ENCODE assay signal across 8 cellular contexts in genomic region chr12:26780656-26781055, GRCh38. TPM values are rescaled to one million over a fixed set of nuclear protein-coding genes. Genes with fewer than 3 reads are reported as not detected.
DNase-seq lines count a peak whose midpoint lies in the region; ATAC-seq, FAIRE-seq and TF ChIP-seq lines count a peak whose summit lies in the region.
"Not testable (repeated sequence)": the region's sequence is repeated elsewhere in the genome, so short reads cannot be mapped to it uniquely, and the experiment has no call there.

No MANE protein-coding gene starts in this region.

- not testable (repeated sequence) for H2AFZ ChIP-seq in GM23338; K562 (ENCODE audit: low read depth, low read length)

- in situ Hi-C loops in Panc1 (cut with HindIII; ENCODE audit: low pct_unique_long_range_greater_than_20kb, low sequenced_read_pairs); K562 (cut with MboI): not testable (repeated sequence)

- not testable (repeated sequence) for H3K4me3 ChIP-seq in GM23338; Panc1 (ENCODE audit: low read depth in 2 of 2, low read length in 2 of 2); K562; epithelial cell of proximal tubule (ENCODE audit: low read depth, low read length); upper lobe of left lung

- peaks cover 13% of the 10 kb centered on the region; the same call in 1 of the 2 replicates for H3K9me3 ChIP-seq in Panc1 (ENCODE audit: control insufficient read depth, insufficient read depth, low read depth, low read length)
- not testable (repeated sequence) for H3K9me3 ChIP-seq in K562 (replicated peaks; ENCODE audit: control insufficient read depth, insufficient read depth, low read depth, low read length)
- peaks cover 0 to 22% (median 15%) of the 10 kb centered on the region in 4 donors for H3K9me3 ChIP-seq in upper lobe of left lung

- not testable (repeated sequence) for H3K9ac ChIP-seq in K562 (ENCODE audit: insufficient read depth in 1 of 2, low read depth in 2 of 2, low read length in 2 of 2)

- not testable (repeated sequence) for H3K27me3 ChIP-seq in GM23338 (ENCODE audit: insufficient read depth); Panc1 (ENCODE audit: control insufficient read depth, insufficient read depth, low read length); K562 (ENCODE audit: control insufficient read depth in 2 of 2, insufficient read depth in 2 of 2, low read length in 2 of 2); upper lobe of left lung

- H3K36me3 ChIP-seq in GM23338 (ENCODE audit: insufficient read depth); Panc1 (ENCODE audit: control insufficient read depth, insufficient read depth, low read length); K562 (ENCODE audit: control insufficient read depth, insufficient read depth, low read length); upper lobe of left lung: not testable (repeated sequence)

- DNase-seq in GM23338 (ENCODE audit: low spot score) (peak; percentile 23), K562 (ENCODE audit: extremely low read depth in 1 of 4, low spot score in 3 of 4) (peak in 1 of 4 experiments; percentile 29), upper lobe of left lung (peak in 1 of 2 donors; percentile 36)
- DNase-seq in Panc1 (ENCODE audit: low read depth, low spot score); epithelial cell of proximal tubule (ENCODE audit: low read depth); memory B cell (ENCODE audit: low spot score in 2 of 2): not testable (repeated sequence)

- H3K27ac ChIP-seq in 22Rv1; GM23338 (ENCODE audit: low read depth); Panc1 (ENCODE audit: low read length); K562 (ENCODE audit: extremely low read depth, low read depth, low read length); upper lobe of left lung: not testable (repeated sequence)

- TF ChIP-seq RAD21 in K562 (CRISPR knock-in tag; conservative IDR thresholded peaks at IDR 0.05 in 1 of 2, IDR thresholded peaks at IDR 0.05 in 1 of 2), result peak in 1 of 2 experiments; percentile 76; a peak in 3 of 4 replicates

- H3K79me2 ChIP-seq in GM23338 (replicated peaks; ENCODE audit: insufficient read depth); K562 (ENCODE audit: control insufficient read depth, insufficient read depth, low read length): not testable (repeated sequence)

- H3K4me1 Mint-ChIP-seq in GM23338, memory B cell: not testable (repeated sequence)

- not testable (repeated sequence) for H3K4me1 ChIP-seq in GM23338 (ENCODE audit: insufficient read depth); Panc1 (ENCODE audit: control insufficient read depth, insufficient read depth, low read length); K562 (replicated peaks in 1 of 2; ENCODE audit: control insufficient read depth in 2 of 2, insufficient read depth in 2 of 2, low read length in 2 of 2)
- peaks cover 0 to 19% (median 3%) of the 10 kb centered on the region in 4 donors for H3K4me1 ChIP-seq in upper lobe of left lung

- CTCF ChIA-PET in Panc1 (lab: Charles Lee), result not testable (repeated sequence)
- CTCF ChIA-PET in K562 (lab: Yijun Ruan, JAX; ENCODE audit: low intra/inter-chr PET ratio), result interaction anchor here (1.1 kb wide), 1 partner anchor 374 kb away, joined by 3 read pairs; no protein-coding TSS in a partner anchor

- not testable (repeated sequence) for BruUV-seq in Panc1 (replicated peaks; lab: Mats Ljungman, UMichigan); K562 (replicated peaks; lab: Mats Ljungman, UMichigan)

- not testable (repeated sequence) for H3K27me3 Mint-ChIP-seq in GM23338 (ENCODE audit: insufficient read depth, low read depth, poor library complexity); memory B cell

- ATAC-seq in GM23338; Panc1; K562; memory B cell (ENCODE audit: low read depth); upper lobe of left lung (ENCODE audit: low FRiP score in 2 of 2): not testable (repeated sequence)

- H3K27ac Mint-ChIP-seq in GM23338, result not testable (repeated sequence)
- peak overlapping the region; percentile 40 for H3K27ac Mint-ChIP-seq in memory B cell

- TF ChIP-seq CTCF in 22Rv1 (IDR thresholded peaks at IDR 0.05), result peak; percentile 23; the same call in 1 of the 2 replicates
- peak; percentile 29 to 45; a peak in 3 of 4 replicates for TF ChIP-seq CTCF in GM23338 (conservative IDR thresholded peaks at IDR 0.05; ENCODE audit: low read depth in 2 of 2)
- TF ChIP-seq CTCF in LNCAP (IDR thresholded peaks at IDR 0.05), result peak; percentile 36; the same call in 1 of the 2 replicates
- peak; percentile 30 for TF ChIP-seq CTCF in Panc1 (IDR thresholded peaks at IDR 0.05)
- peak; percentile 29 to 36 (median 31); a peak in 3 of 6 replicates for TF ChIP-seq CTCF in K562 (IDR thresholded peaks at IDR 0.05 in 2 of 3, conservative IDR thresholded peaks at IDR 0.05 in 1 of 3; ENCODE audit: insufficient read depth in 2 of 3, low read depth in 1 of 3, low read length in 3 of 3)
- TF ChIP-seq CTCF in epithelial cell of proximal tubule (conservative IDR thresholded peaks at IDR 0.05; ENCODE audit: low read depth, low read length), result peak; percentile 19
- peak in 4 of 6 experiments; percentile 6 to 42 (median 28) for TF ChIP-seq CTCF in upper lobe of left lung (IDR thresholded peaks at IDR 0.05)

- not testable (repeated sequence) for TF ChIP-seq EP300 in K562 (IDR thresholded peaks at IDR 0.05; ENCODE audit: low read length); upper lobe of left lung (IDR thresholded peaks at IDR 0.05)

- TF ChIP-seq POLR2A in K562 (conservative IDR thresholded peaks at IDR 0.05); upper lobe of left lung (IDR thresholded peaks at IDR 0.05): not testable (repeated sequence)

- H3K4me2 ChIP-seq in GM23338; K562 (ENCODE audit: insufficient read depth, low read length): not testable (repeated sequence)

- not testable (repeated sequence) for H3K9me1 ChIP-seq in K562 (ENCODE audit: control insufficient read depth, insufficient read depth, low read length)

- H3K9me2 ChIP-seq in GM23338 (ENCODE audit: insufficient read depth), result peaks cover 15% of the 10 kb centered on the region

- not testable (repeated sequence) for H3F3A ChIP-seq in GM23338 (replicated peaks; ENCODE audit: low read depth)

- not testable (repeated sequence) for H3K4me3 Mint-ChIP-seq in GM23338, memory B cell

- FAIRE-seq in K562 (lab: Jason Lieb, UNC), result not testable (repeated sequence)

- POLR2A ChIA-PET in Panc1 (lab: Charles Lee); K562 (lab: Yijun Ruan, JAX): not testable (repeated sequence)

- intact Hi-C loops in Panc1 (cut with micrococcal nuclease; ENCODE audit: unreplicated experiment), result not testable (repeated sequence)
- intact Hi-C loops in K562 (cut with micrococcal nuclease), result loop anchor here (5.0 kb wide), 1 partner anchor 107 kb away; no protein-coding TSS in a partner anchor

- H3K36me3 Mint-ChIP-seq in GM23338 (ENCODE audit: low read depth) (peaks cover 84% of the 10 kb centered on the region), memory B cell (peaks cover 42% of the 10 kb centered on the region)

- WGBS in K562 (ENCODE audit: insufficient coverage, low coverage, missing lambda C conversion rate), result 0% methylated on average over 2 of the region's 2 CpGs
- 94 to 96% methylated on average over 2 of the region's 2 CpGs for WGBS in upper lobe of left lung, 2 donors

- H3K9me3 Mint-ChIP-seq in GM23338, result peaks cover 49% of the 10 kb centered on the region
- not testable (repeated sequence) for H3K9me3 Mint-ChIP-seq in memory B cell

- H4K20me1 ChIP-seq in GM23338 (replicated peaks; ENCODE audit: insufficient read depth); K562 (replicated peaks; ENCODE audit: control insufficient read depth, insufficient read depth, low read length): not testable (repeated sequence)

TF ChIP-seq in K562, 482 proteins besides CTCF, POLR2A, EP300 and RAD21:
- TF ChIP-seq FOXA3 (CRISPR knock-in tag; conservative IDR thresholded peaks at IDR 0.05 in 1 of 2, IDR thresholded peaks at IDR 0.05 in 1 of 2), result 0 out of 4 replicates have a peak, but pooled peaks of 1 of the 2 experiments have one; percentile 27

RNA-seq across cellular contexts. Expression of gene ITPR2, which starts 52.3 kb away (rescaled TPM):
- 55.0 and 65.2 TPM in 2 replicates for total RNA-seq in GM23338 (2014; rRNA removed; shearing (Covaris generic))
- polyA plus RNA-seq in GM23338 (2016; fragmentation: Nextera tagmentation; extraction: Ambion mirVana) (38.4 and 44.5 TPM in 2 replicates), K562 (2011; rRNA removed) (0.99 and 1.1 TPM in 2 replicates), K562 (2014; fragmentation: Illumina TruSeq; extraction: Trizol) (0.88 and 0.96 TPM in 2 replicates), K562 (2014; fragmentation: Nextera tagmentation; extraction: Ambion mirVana) (under 1 TPM; 0.21 to 0.44 TPM), K562 (2014; rRNA removed) (0.49 and 0.74 TPM in 2 replicates)
- total RNA-seq in Panc1 (2021; ENCODE audit: unreplicated experiment) (41.8 TPM), K562 (2014; rRNA removed) (0.95 and 1.0 TPM in 2 replicates), K562 (2014; rRNA removed; fragmentation: Illumina TruSeq; extraction: Trizol) (2.1 and 2.2 TPM in 2 replicates), K562 (2015; rRNA removed; fragmentation: Illumina TruSeq; extraction: Trizol) (2.1 and 2.5 TPM in 2 replicates), K562 (2021) (2.9 and 3.3 TPM in 2 replicates), epithelial cell of proximal tubule (13.5 and 13.7 TPM in 2 replicates), upper lobe of left lung (100 to 1,000 TPM in 1 of 6 donors, 10 to 100 TPM in 5; 35.5 to 115 (median 45.0) TPM)
- 11.8 TPM for polyA plus RNA-seq in Panc1 (2012; ENCODE audit: insufficient read length)
- total RNA-seq in K562 (2011; cell fraction: chromatin; rRNA removed; ENCODE audit: low replicate concordance), result 2.6 and 12.8 TPM in 2 replicates
- 0.67 and 1.8 TPM in 2 replicates for total RNA-seq in K562 (2011; cell fraction: nucleolus; rRNA removed)
- 2.0 and 4.1 TPM in 2 replicates for total RNA-seq in K562 (2011; cell fraction: nucleoplasm; rRNA removed)
- 0.24 and 0.93 TPM in 2 replicates for polyA plus RNA-seq in K562 (2011; cell fraction: cytosol; rRNA removed)
- 1.0 and 1.7 TPM in 2 replicates for polyA plus RNA-seq in K562 (2011; cell fraction: nucleus; rRNA removed)
- polyA plus RNA-seq in K562 (2012), result 0.73 and 1.5 TPM in 2 replicates
- polyA minus RNA-seq in K562 (2011; rRNA and poly(A)+ RNA removed), result 3.8 and 5.3 TPM in 2 replicates
- 0.95 and 1.0 TPM in 2 replicates for polyA minus RNA-seq in K562 (2011; cell fraction: cytosol; rRNA and poly(A)+ RNA removed)
- polyA minus RNA-seq in K562 (2011; cell fraction: nucleus; rRNA and poly(A)+ RNA removed), result 2.7 and 4.4 TPM in 2 replicates
